ENCODE assay signal across 8 cellular contexts in genomic region chr10:43437141-43437860, GRCh38. TPM values are rescaled to one million over a fixed set of nuclear protein-coding genes. Genes with fewer than 3 reads are reported as not detected.
DNase-seq lines count a peak whose midpoint lies in the region; TF ChIP-seq lines count a peak whose summit lies in the region.

No MANE protein-coding gene starts in this region.

- no peaks in the 10 kb centered on the region for H3K9me3 Mint-ChIP-seq in chondrocyte (ENCODE audit: low read depth)

- H3K4me3 Mint-ChIP-seq in chondrocyte (ENCODE audit: unreplicated experiment) = peak overlapping the region; percentile 87

- H3K9me3 ChIP-seq in KOPT-K1 (ENCODE audit: insufficient read depth, low read length, poor library complexity, severe bottlenecking) = no peaks in the 10 kb centered on the region

- H3K4me3 ChIP-seq in BJ (ENCODE audit: low read depth, low read length) = peak overlapping the region; percentile 90

- no peak for TF ChIP-seq CTCF in BJ (IDR thresholded peaks at IDR 0.05; ENCODE audit: insufficient read depth, low read depth, low read length)
- no peak for TF ChIP-seq CTCF in chondrocyte (IDR thresholded peaks at IDR 0.05)

- peaks cover 15% of the 10 kb centered on the region for H3K4me1 Mint-ChIP-seq in chondrocyte (ENCODE audit: low read depth)

- POLR2A ChIA-PET in BJ (lab: Charles Lee) = no interaction called here

- no peaks in the 10 kb centered on the region for H3K36me3 ChIP-seq in BJ (ENCODE audit: control insufficient read depth, insufficient read depth, low read length)
- no peaks in the 10 kb centered on the region for H3K36me3 ChIP-seq in KOPT-K1 (ENCODE audit: insufficient read depth, low read length)

- no peaks in the 10 kb centered on the region for H3K36me3 Mint-ChIP-seq in chondrocyte (ENCODE audit: low read depth)

- H3K27me3 ChIP-seq in BJ (ENCODE audit: control insufficient read depth, insufficient read depth, low read length) = no peaks in the 10 kb centered on the region

- CTCF ChIA-PET in BJ (lab: Yijun Ruan, JAX) = no interaction called here

- DNase-seq in BJ (ENCODE audit: low read depth) = no peak
- no peak for DNase-seq in chondrocyte (ENCODE audit: low spot score)
- peak; percentile 90 for DNase-seq in mesenteric fat pad (ENCODE audit: low spot score)
- no peak for DNase-seq in NCI-H146 (lab: John Stamatoyannopoulos, UW)
- DNase-seq in occipital lobe (lab: John Stamatoyannopoulos, UW) = no peak
- DNase-seq in NOMO-1 treated with dmso at 0.1 percent for 144 hours (lab: John Stamatoyannopoulos, UW; ENCODE audit: unreplicated experiment) = no peak
- no peak for DNase-seq in SHP77 treated with DMSO at 0.1 percent for 48 hours (lab: John Stamatoyannopoulos, UW)

- H3K27me3 Mint-ChIP-seq in chondrocyte (ENCODE audit: low read depth) = no peaks in the 10 kb centered on the region

- peak overlapping the region; percentile 94 for H3K27ac Mint-ChIP-seq in chondrocyte (ENCODE audit: unreplicated experiment)

- peak overlapping the region; percentile 91 for H3K27ac ChIP-seq in KOPT-K1 (ENCODE audit: low read depth, low read length, poor library complexity, severe bottlenecking)

RNA-seq across cellular contexts. Expression of gene ZNF487, which starts 0.4 kb away (rescaled TPM):
- polyA plus RNA-seq in BJ (2011; rRNA removed) = 4.5 and 4.9 TPM in 2 replicates
- 4.9 and 6.7 TPM in 2 replicates for polyA minus RNA-seq in BJ (2011; rRNA and poly(A)+ RNA removed)
- total RNA-seq in chondrocyte (2.1 to 2.7 TPM (median 2.6 TPM) in 3 replicates), mesenteric fat pad (3.9 TPM), occipital lobe (9.7 TPM)

RNA-seq across cellular contexts. Expression of gene HNRNPF, which starts 28.3 kb away (rescaled TPM):
- 165 and 172 TPM in 2 replicates for polyA plus RNA-seq in BJ (2011; rRNA removed)
- polyA minus RNA-seq in BJ (2011; rRNA and poly(A)+ RNA removed) = 93.3 and 138 TPM in 2 replicates
- total RNA-seq in chondrocyte = 122 to 126 TPM (median 123 TPM) in 3 replicates
- total RNA-seq in mesenteric fat pad = 184 TPM
- 110 TPM for total RNA-seq in occipital lobe
